15 cellular contexts compared by ENCODE assay signal in the genomic region with DNA sequence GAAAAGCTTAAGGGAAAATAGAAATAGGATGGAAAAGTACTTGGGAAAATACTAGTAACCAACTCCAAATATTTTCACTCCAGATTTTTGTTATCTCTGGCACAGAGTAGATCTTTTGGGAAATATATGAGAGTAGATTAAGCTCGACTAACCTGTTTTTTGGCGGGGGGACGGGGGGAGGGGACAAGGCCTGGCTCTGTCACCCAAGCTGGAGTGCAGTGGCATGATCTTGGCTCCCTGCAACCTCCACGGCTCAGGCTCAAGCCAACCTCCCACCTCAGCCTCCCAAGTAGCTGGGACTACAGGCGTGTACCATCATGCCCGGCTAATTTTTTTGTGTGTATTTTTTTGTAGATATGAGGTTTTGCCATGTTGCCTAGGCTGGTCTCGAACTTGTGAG. TPM values are rescaled to one million over a fixed set of nuclear protein-coding genes. Genes with fewer than 3 reads are reported as not detected.
A peak's percentile ranks its signal among the peaks of the same experiment; 100 is the strongest.
DNase-seq lines count a peak whose midpoint lies in the region; ATAC-seq and TF ChIP-seq lines count a peak whose summit lies in the region.
"Had no signal": no experiment of that assay in that cellular context is flagged by ENCODE, and none has a peak within 500 bp of the region (broad histone marks: within the 10 kb centered on the region; RNA-seq: fewer than 3 reads in every experiment).

No MANE protein-coding gene starts in this region.

- H3K27ac Mint-ChIP-seq in CD14-positive monocyte (peak overlapping the region; percentile 42 to 95 (median 60)), immature natural killer cell (peak overlapping the region; percentile 32 to 95 (median 84))

- H3K36me3 ChIP-seq in gastrocnemius medialis, result peaks cover 0 to 41% of the 10 kb centered on the region in 2 donors

- no peak for TF ChIP-seq POLR2A in gastrocnemius medialis (IDR thresholded peaks at IDR 0.05)

- peaks cover 67 to 78% of the 10 kb centered on the region in 2 donors for H3K4me1 ChIP-seq in gastrocnemius medialis

- DNase-seq in CD14-positive monocyte (ENCODE audit: low spot score) (no peak), HL-60 (ENCODE audit: low read depth in 1 of 2, low spot score in 1 of 2) (no peak), immature natural killer cell (no peak), gastrocnemius medialis (no peak), HEK293T (ENCODE audit: extremely low spot score) (no peak), HPDE6-E6E7 (ENCODE audit: extremely low spot score) (no peak)
- DNase-seq: DMS153, HCEC 1CT, NCI-H1436 treated with DMSO at 0.1 percent for 48 hours, NCI-H2081, NCI-H526 treated with DMSO at 0.1 percent for 48 hours, OCI-M1, RPMI8226 had no signal

- H3K4me3 ChIP-seq in HL-60 (replicated peaks; ENCODE audit: insufficient read depth, low read length), result no peak overlapping the region
- H3K4me3 ChIP-seq in gastrocnemius medialis, result peak overlapping the region in 1 of 4 donors; percentile 93
- H3K4me3 ChIP-seq: SJSA1 had no signal

- in situ Hi-C loops in gastrocnemius medialis (cut with MboI; ENCODE audit: low sequenced_read_pairs in 4 of 4), result loop anchor here in 2 of 4 donors (10.0 kb wide), 1 partner anchor 66 kb away; a partner anchor contains a TSS

- H3K27me3 Mint-ChIP-seq in CD14-positive monocyte (ENCODE audit: low read depth in 3 of 3) (no peaks in the 10 kb centered on the region), immature natural killer cell (ENCODE audit: low read depth in 3 of 3) (peaks cover 2 to 4% (median 3%) of the 10 kb centered on the region in 3 donors)

- H3K36me3 Mint-ChIP-seq in CD14-positive monocyte, result peaks cover 9 to 25% of the 10 kb centered on the region in 2 donors
- H3K36me3 Mint-ChIP-seq in immature natural killer cell, result peaks cover 9 to 17% (median 14%) of the 10 kb centered on the region in 3 donors

- no peak for ATAC-seq in gastrocnemius medialis
- ATAC-seq in GM19324 (IDR thresholded peaks at IDR 0.05; ENCODE audit: low FRiP score, unreplicated experiment), result no peak

- H3K9me3 Mint-ChIP-seq in CD14-positive monocyte (no peaks in the 10 kb centered on the region), immature natural killer cell (no peaks in the 10 kb centered on the region)

- H3K4me1 Mint-ChIP-seq in CD14-positive monocyte, result peaks cover 53% of the 10 kb centered on the region
- H3K4me1 Mint-ChIP-seq in immature natural killer cell, result peaks cover 87 to 95% of the 10 kb centered on the region in 2 donors

- peak overlapping the region; percentile 66 for H3K27ac ChIP-seq in HL-60 (replicated peaks)
- H3K27ac ChIP-seq in gastrocnemius medialis, result peak overlapping the region; percentile 97 to 100 (median 99)
- H3K27ac ChIP-seq: SJSA1 had no signal

- H3K9me3 ChIP-seq in gastrocnemius medialis, result no peaks in the 10 kb centered on the region
- H3K9me3 ChIP-seq: SJSA1 had no signal

- TF ChIP-seq CTCF in CD14-positive monocyte (IDR thresholded peaks at IDR 0.05) (no peak), HL-60 (IDR thresholded peaks at IDR 0.05; ENCODE audit: insufficient read depth, low read length) (no peak), gastrocnemius medialis (IDR thresholded peaks at IDR 0.05 in 4 of 5, conservative IDR thresholded peaks at IDR 0.05 in 1 of 5) (no peak)

- intact Hi-C loops in CD14-positive monocyte (cut with micrococcal nuclease), result loop anchor here (5.0 to 10.0 kb wide), 2 partner anchors 68 to 84 kb away; a partner anchor contains a TSS
- intact Hi-C loops in gastrocnemius medialis (cut with DNase I; ENCODE audit: low total_unique reads), result loop anchor here (2.0 to 5.0 kb wide), 2 partner anchors 18 to 967 kb away; no protein-coding TSS in a partner anchor

- H3K4me3 Mint-ChIP-seq in CD14-positive monocyte (no peak overlapping the region), immature natural killer cell (peak overlapping the region; percentile 4 to 22 (median 14))

- H3K27me3 ChIP-seq in HL-60 (ENCODE audit: insufficient read depth, poor library complexity, severe bottlenecking) (no peaks in the 10 kb centered on the region), gastrocnemius medialis (no peaks in the 10 kb centered on the region)
- H3K27me3 ChIP-seq: SJSA1 had no signal

- CTCF ChIA-PET in HEK293T (lab: Yijun Ruan, JAX), result interaction anchor here (0.7 kb wide), 1 partner anchor 163 kb away, joined by 3 read pairs; no protein-coding TSS in a partner anchor

- POLR2A ChIA-PET in HEK293T (lab: Yijun Ruan, JAX), result no interaction called here

TF ChIP-seq in HEK293T, 16 proteins besides CTCF, POLR2A, EP300 and RAD21:
- TF ChIP-seq ZNF384 (IDR thresholded peaks at IDR 0.05) (no peak), FOXK2 (IDR thresholded peaks at IDR 0.05) (no peak), ARNT (IDR thresholded peaks at IDR 0.05) (no peak), ELF4 (IDR thresholded peaks at IDR 0.05) (no peak), CTBP1 (IDR thresholded peaks at IDR 0.05; ENCODE audit: borderline replicate concordance) (no peak), SUZ12 (IDR thresholded peaks at IDR 0.05) (no peak), TARDBP (IDR thresholded peaks at IDR 0.05) (no peak), SP1 (IDR thresholded peaks at IDR 0.05) (no peak), HDGF (IDR thresholded peaks at IDR 0.05; ENCODE audit: borderline replicate concordance) (no peak), L3MBTL2 (conservative IDR thresholded peaks at IDR 0.05) (no peak), FOXM1 (IDR thresholded peaks at IDR 0.05; ENCODE audit: borderline replicate concordance) (no peak), BHLHE40 (IDR thresholded peaks at IDR 0.05; ENCODE audit: borderline replicate concordance) (no peak), LEF1 (IDR thresholded peaks at IDR 0.05; ENCODE audit: borderline replicate concordance) (no peak), NFRKB (IDR thresholded peaks at IDR 0.05) (no peak), FOXA1 (IDR thresholded peaks at IDR 0.05) (no peak)
- TF ChIP-seq, protein P1, sequence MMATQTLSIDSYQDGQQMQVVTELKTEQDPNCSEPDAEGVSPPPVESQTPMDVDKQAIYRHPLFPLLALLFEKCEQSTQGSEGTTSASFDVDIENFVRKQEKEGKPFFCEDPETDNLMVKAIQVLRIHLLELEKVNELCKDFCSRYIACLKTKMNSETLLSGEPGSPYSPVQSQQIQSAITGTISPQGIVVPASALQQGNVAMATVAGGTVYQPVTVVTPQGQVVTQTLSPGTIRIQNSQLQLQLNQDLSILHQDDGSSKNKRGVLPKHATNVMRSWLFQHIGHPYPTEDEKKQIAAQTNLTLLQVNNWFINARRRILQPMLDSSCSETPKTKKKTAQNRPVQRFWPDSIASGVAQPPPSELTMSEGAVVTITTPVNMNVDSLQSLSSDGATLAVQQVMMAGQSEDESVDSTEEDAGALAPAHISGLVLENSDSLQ (IDR thresholded peaks at IDR 0.05), result no peak

RNA-seq across cellular contexts. Expression of a gene that starts 4.8 kb away (rescaled TPM):
- polyA plus RNA-seq in CD14-positive monocyte, result 100 to 1,000 TPM; 218 to 223 TPM
- polyA plus RNA-seq in immature natural killer cell, result 100 to 1,000 TPM; 415 to 674 (median 485) TPM
- total RNA-seq in gastrocnemius medialis, result 1,000 to 10,000 TPM in 3 of 4 donors, 100 to 1,000 TPM in 1; 937 to 2,179 (median 1,242) TPM

Comparison
In these comparisons a context has a peak if more than half of its experiments do, and no peak if none do; other contexts are left out.
1. H3K4me3 Mint-ChIP-seq: peak in immature natural killer cell (5 of 5); none in CD14-positive monocyte (0 of 2).